In the genomic region with DNA sequence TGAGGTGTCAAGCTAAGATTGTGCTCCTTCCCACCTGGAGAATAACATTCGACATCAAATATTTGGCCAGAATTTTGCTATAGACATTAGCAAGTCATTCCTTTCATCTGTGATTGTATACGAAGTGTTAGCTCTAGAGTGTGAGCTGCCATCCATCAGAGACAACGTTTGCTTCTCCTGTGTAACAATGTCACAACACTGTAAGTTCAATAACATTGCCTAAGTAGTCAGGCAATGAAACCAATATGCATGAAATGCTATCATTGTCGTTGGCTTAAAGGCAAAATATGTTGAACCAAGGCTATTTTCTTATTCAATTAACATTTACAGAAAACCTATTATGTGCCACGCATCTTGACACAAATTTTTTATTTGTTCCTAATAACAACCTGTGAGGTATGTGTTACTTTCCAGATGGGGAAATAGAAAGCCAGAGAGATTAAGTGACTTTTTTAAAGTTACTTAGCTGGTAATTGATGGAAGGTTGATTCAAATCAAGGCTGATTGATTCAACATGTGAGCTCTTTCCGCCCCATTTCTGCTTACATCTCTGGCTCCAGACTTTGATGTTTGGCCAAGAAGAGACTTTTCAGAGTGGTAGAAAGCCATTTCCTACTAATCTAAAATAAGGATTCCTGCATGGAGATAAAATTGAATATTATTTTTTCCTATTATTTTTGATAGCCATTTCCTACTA, we compare ENCODE assay signal across 2 cellular contexts.
TF ChIP-seq lines count a peak whose summit lies in the region.

No MANE protein-coding gene starts in this region.

TF ChIP-seq in SK-N-SH, 30 proteins besides CTCF, POLR2A, EP300 and RAD21 (continued from another document and continues in another):
- no peak for TF ChIP-seq REST (IDR thresholded peaks at IDR 0.05; ENCODE audit: low read depth, low read length)
- no peak for TF ChIP-seq RFX5 (IDR thresholded peaks at IDR 0.05; ENCODE audit: low read length)
- no peak for TF ChIP-seq RXRA (IDR thresholded peaks at IDR 0.05; ENCODE audit: borderline replicate concordance, low read depth)
- TF ChIP-seq NFIC (IDR thresholded peaks at IDR 0.05; ENCODE audit: borderline replicate concordance) = no peak
- TF ChIP-seq ELF1 (IDR thresholded peaks at IDR 0.05) = no peak
- no peak for TF ChIP-seq MEF2A (IDR thresholded peaks at IDR 0.05; ENCODE audit: borderline replicate concordance, low read depth)
- TF ChIP-seq USF2 (IDR thresholded peaks at IDR 0.05; ENCODE audit: borderline replicate concordance, low read depth, low read length) = no peak
- TF ChIP-seq FOSL2 (IDR thresholded peaks at IDR 0.05; ENCODE audit: borderline replicate concordance, low read depth) = no peak
- TF ChIP-seq, protein P1, sequence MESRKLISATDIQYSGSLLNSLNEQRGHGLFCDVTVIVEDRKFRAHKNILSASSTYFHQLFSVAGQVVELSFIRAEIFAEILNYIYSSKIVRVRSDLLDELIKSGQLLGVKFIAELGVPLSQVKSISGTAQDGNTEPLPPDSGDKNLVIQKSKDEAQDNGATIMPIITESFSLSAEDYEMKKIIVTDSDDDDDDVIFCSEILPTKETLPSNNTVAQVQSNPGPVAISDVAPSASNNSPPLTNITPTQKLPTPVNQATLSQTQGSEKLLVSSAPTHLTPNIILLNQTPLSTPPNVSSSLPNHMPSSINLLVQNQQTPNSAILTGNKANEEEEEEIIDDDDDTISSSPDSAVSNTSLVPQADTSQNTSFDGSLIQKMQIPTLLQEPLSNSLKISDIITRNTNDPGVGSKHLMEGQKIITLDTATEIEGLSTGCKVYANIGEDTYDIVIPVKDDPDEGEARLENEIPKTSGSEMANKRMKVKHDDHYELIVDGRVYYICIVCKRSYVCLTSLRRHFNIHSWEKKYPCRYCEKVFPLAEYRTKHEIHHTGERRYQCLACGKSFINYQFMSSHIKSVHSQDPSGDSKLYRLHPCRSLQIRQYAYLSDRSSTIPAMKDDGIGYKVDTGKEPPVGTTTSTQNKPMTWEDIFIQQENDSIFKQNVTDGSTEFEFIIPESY (IDR thresholded peaks at IDR 0.05; ENCODE audit: borderline replicate concordance, low read depth) = no peak
- no peak for TF ChIP-seq SIN3A (IDR thresholded peaks at IDR 0.05; ENCODE audit: borderline replicate concordance, low read depth, low read length)
- TF ChIP-seq YY1 (IDR thresholded peaks at IDR 0.05; ENCODE audit: low read depth) = no peak
- peak; percentile 79 for TF ChIP-seq GATA2 (CRISPR knock-in tag; IDR thresholded peaks at IDR 0.05)
- peak; percentile 43; the same call in 1 of the 2 replicates for TF ChIP-seq MXI1 (IDR thresholded peaks at IDR 0.05; ENCODE audit: low read depth, low read length)
- no peak for TF ChIP-seq TAF1 (IDR thresholded peaks at IDR 0.05; ENCODE audit: borderline replicate concordance, low read depth, low read length)
- TF ChIP-seq MAX (IDR thresholded peaks at IDR 0.05; ENCODE audit: low read depth) = no peak
- TF ChIP-seq SMC3 (IDR thresholded peaks at IDR 0.05; ENCODE audit: low read depth, low read length) = no peak
- TF ChIP-seq JUND (IDR thresholded peaks at IDR 0.05) = no peak
- peak; percentile 59 for TF ChIP-seq CHD2 (IDR thresholded peaks at IDR 0.05; ENCODE audit: low read length, partially characterized antibody)
- TF ChIP-seq EZH2phosphoT487 (IDR thresholded peaks at IDR 0.05; ENCODE audit: borderline replicate concordance, low read depth) = no peak
- TF ChIP-seq, protein P2, sequence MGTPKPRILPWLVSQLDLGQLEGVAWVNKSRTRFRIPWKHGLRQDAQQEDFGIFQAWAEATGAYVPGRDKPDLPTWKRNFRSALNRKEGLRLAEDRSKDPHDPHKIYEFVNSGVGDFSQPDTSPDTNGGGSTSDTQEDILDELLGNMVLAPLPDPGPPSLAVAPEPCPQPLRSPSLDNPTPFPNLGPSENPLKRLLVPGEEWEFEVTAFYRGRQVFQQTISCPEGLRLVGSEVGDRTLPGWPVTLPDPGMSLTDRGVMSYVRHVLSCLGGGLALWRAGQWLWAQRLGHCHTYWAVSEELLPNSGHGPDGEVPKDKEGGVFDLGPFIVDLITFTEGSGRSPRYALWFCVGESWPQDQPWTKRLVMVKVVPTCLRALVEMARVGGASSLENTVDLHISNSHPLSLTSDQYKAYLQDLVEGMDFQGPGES (IDR thresholded peaks at IDR 0.05; ENCODE audit: low read depth, low read length) = no peak; the same call in 1 of the 2 replicates
- no peak for TF ChIP-seq FOXM1 (IDR thresholded peaks at IDR 0.05; ENCODE audit: low read depth)

TF ChIP-seq in neural cell, 6 proteins besides CTCF, POLR2A, EP300 and RAD21:
- no peak for TF ChIP-seq REST (IDR thresholded peaks at IDR 0.05; ENCODE audit: borderline replicate concordance)
- no peak for TF ChIP-seq MXI1 (conservative IDR thresholded peaks at IDR 0.05; ENCODE audit: poor library complexity, severe bottlenecking)
- peak; percentile 74 for TF ChIP-seq POLR2AphosphoS5 (IDR thresholded peaks at IDR 0.05)
- no peak for TF ChIP-seq TAF1 (IDR thresholded peaks at IDR 0.05; ENCODE audit: low read depth)
- TF ChIP-seq SMC3 (conservative IDR thresholded peaks at IDR 0.05; ENCODE audit: poor library complexity) = no peak
